In the genomic region with DNA sequence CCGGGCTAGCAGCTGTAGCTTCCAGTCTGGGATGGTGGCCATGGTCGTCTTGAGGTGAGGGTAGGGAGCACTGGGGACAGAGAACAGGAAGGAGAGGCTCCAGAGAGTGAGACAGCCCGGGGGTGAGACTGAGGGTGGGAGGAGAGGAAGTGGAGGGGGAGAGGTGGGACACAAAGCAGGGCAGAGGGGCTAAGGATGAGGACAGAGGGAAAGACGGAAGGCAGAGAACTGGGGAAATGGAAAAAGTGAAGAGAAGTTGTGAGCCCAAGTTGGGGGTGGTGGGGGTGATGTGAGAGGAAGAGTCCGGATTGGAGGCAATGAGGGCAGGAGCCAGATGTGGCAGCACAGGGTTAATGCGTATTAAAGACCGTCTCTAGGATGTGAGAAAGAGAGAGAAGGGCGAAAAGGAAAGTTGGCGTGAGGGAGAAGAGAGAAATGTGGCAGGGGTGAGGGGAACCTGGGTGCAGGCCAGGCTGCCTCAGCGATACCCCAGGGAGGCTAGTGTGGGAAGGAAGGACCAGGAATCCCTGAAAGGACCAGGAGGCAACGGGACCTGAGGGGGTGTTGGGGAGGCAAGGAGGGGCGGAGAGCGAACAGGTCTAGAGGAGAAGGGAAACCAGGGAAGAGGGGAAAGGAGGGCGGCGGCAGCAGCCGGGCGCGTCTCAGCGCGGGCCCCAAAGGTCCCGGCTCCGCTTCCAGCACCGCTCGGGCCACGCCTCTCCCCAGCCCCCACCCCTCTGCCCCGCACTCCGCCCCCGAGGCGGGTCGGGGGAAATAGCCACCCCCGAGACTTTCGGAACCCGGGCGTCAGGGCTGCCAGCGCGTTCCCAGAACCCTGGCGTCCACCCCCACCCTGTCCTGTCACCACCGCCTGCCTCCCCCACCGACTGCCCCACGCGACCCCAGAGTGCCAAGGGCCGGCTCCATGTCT, we compare ENCODE assay signal across 1 cellular context.
TF ChIP-seq lines count a peak whose summit lies in the region.

TSS of gene PPP1R18 (minus strand) at position 669 of the 931 bp plus-strand sequence. CDS start at position 42, 627 bp downstream.

TF ChIP-seq in K562, 482 proteins besides CTCF, POLR2A, EP300 and RAD21 (continued from another document):
- TF ChIP-seq ZBTB40 (IDR thresholded peaks at IDR 0.05) (0 out of 2 replicates have a peak, but pooled peaks have one; percentile 60), ZBTB40 (CRISPR knock-in tag; IDR thresholded peaks at IDR 0.05) (no peak)
